Comparison of ENCODE assay signal across 8 cellular contexts in genomic region chr12:11822071-11822818, GRCh38.
A peak's percentile ranks its signal among the peaks of the same experiment; 100 is the strongest.
DNase-seq lines count a peak whose midpoint lies in the region; ATAC-seq, FAIRE-seq and TF ChIP-seq lines count a peak whose summit lies in the region.

No MANE protein-coding gene starts in this region.

- H3K27ac ChIP-seq in endothelial cell of umbilical vein (ENCODE audit: insufficient read depth, low read depth, low read length) (peak overlapping the region; percentile 46), tibial artery (peak overlapping the region in 1 of 2 donors; percentile 28)

- H3K4me2 ChIP-seq in endothelial cell of umbilical vein (ENCODE audit: insufficient read depth, low read length) = peak overlapping the region; percentile 11

- CTCF ChIA-PET in endothelial cell of umbilical vein (lab: Charles Lee) = interaction anchor here (0.7 to 1.2 kb wide), 4 partner anchors 13 to 241 kb away, joined by 3 to 5 read pairs (median 3); no protein-coding TSS in a partner anchor

- dilution Hi-C loops in endothelial cell of umbilical vein (cut with MboI; ENCODE audit: extremely low pct_ligation_motif_present, low sequenced_read_pairs) = no loop called here

- H2AFZ ChIP-seq in endothelial cell of umbilical vein (ENCODE audit: low read depth, low read length) = no peak overlapping the region

- no peaks in the 10 kb centered on the region for H3K9me1 ChIP-seq in endothelial cell of umbilical vein (replicated peaks; ENCODE audit: control insufficient read depth, extremely low read depth, insufficient read depth, low read length)

- no peak for TF ChIP-seq POLR2A in endothelial cell of umbilical vein (IDR thresholded peaks at IDR 0.05; ENCODE audit: low read depth, low read length)

- ATAC-seq in GM18511 (IDR thresholded peaks at IDR 0.05; ENCODE audit: unreplicated experiment) (peak; percentile 66), HG03354 (IDR thresholded peaks at IDR 0.05; ENCODE audit: poor library complexity, severe bottlenecking, unreplicated experiment) (peak; percentile 52), GM21515 (IDR thresholded peaks at IDR 0.05; ENCODE audit: unreplicated experiment) (no peak)

- no peak overlapping the region for H3K4me3 ChIP-seq in endothelial cell of umbilical vein (replicated peaks in 1 of 3; ENCODE audit: insufficient read depth in 1 of 3, low read depth in 1 of 3, low read length in 3 of 3)
- no peak overlapping the region for H3K4me3 ChIP-seq in tibial artery

- DNase-seq in activated CD4-positive, alpha-beta T cell treated with anti-CD3 and anti-CD28 coated beads for 48 hours = peak; percentile 68
- DNase-seq in endothelial cell of umbilical vein (ENCODE audit: low read depth, low spot score) (peak; percentile 84), NCI-H1048 (lab: John Stamatoyannopoulos, UW) (no peak), tibial artery (no peak)
- peak; percentile 21 to 45 (median 28) for DNase-seq in stimulated activated CD4-positive, alpha-beta T cell treated with anti-CD3 and anti-CD28 coated beads, Interleukin-1b, Interleukin-23, amount 100 ng/mL, for 24 hours (ENCODE audit: low read depth in 4 of 4, low spot score in 1 of 4)

- peaks cover 2% of the 10 kb centered on the region for H3K79me2 ChIP-seq in endothelial cell of umbilical vein (ENCODE audit: control insufficient read depth, insufficient read depth, low read length)

- peak; percentile 89 for FAIRE-seq in endothelial cell of umbilical vein (lab: Jason Lieb, UNC)

- no peaks in the 10 kb centered on the region for H4K20me1 ChIP-seq in endothelial cell of umbilical vein (replicated peaks; ENCODE audit: control insufficient read depth, extremely low read depth, insufficient read depth, low read length)

- H3K4me1 ChIP-seq in endothelial cell of umbilical vein (ENCODE audit: control insufficient read depth, extremely low read depth, insufficient read depth, low read length) = peaks cover 16% of the 10 kb centered on the region
- H3K4me1 ChIP-seq in tibial artery = peaks cover 2 to 65% (median 43%) of the 10 kb centered on the region in 4 donors

- TF ChIP-seq CTCF in endothelial cell of umbilical vein (IDR thresholded peaks at IDR 0.05; ENCODE audit: extremely low read depth in 1 of 2, insufficient read depth in 1 of 2, low read depth in 1 of 2, low read length in 2 of 2) = no peak
- TF ChIP-seq CTCF in tibial artery (IDR thresholded peaks at IDR 0.05) = no peak

- H3K9me3 ChIP-seq in endothelial cell of umbilical vein (replicated peaks; ENCODE audit: control insufficient read depth, insufficient read depth, low read length) (no peaks in the 10 kb centered on the region), tibial artery (no peaks in the 10 kb centered on the region)

- peak overlapping the region; percentile 24 for H3K9ac ChIP-seq in endothelial cell of umbilical vein (replicated peaks; ENCODE audit: extremely low read depth, insufficient read depth, low read length)

- BruUV-seq in endothelial cell of umbilical vein (replicated peaks; lab: Mats Ljungman, UMichigan) = no TSS peak

- intact Hi-C loops in endothelial cell of umbilical vein (cut with micrococcal nuclease) (no loop called here), tibial artery (cut with DNase I; ENCODE audit: low total_unique reads) (no loop called here)

- POLR2A ChIA-PET in endothelial cell of umbilical vein (lab: Charles Lee) = no interaction called here

- H3K27me3 ChIP-seq in endothelial cell of umbilical vein (ENCODE audit: control insufficient read depth in 2 of 2, insufficient read depth in 2 of 2, low read length in 2 of 2) (no peaks in the 10 kb centered on the region), tibial artery (no peaks in the 10 kb centered on the region)

- peaks cover 0 to 2% of the 10 kb centered on the region in 2 experiments for H3K36me3 ChIP-seq in endothelial cell of umbilical vein (ENCODE audit: control insufficient read depth in 2 of 2, extremely low read depth in 1 of 2, insufficient read depth in 2 of 2, low read length in 2 of 2)
- no peaks in the 10 kb centered on the region for H3K36me3 ChIP-seq in tibial artery

TF ChIP-seq in endothelial cell of umbilical vein, 7 proteins besides CTCF, POLR2A, EP300 and RAD21:
- no peak for TF ChIP-seq JUN (IDR thresholded peaks at IDR 0.05; ENCODE audit: borderline replicate concordance, insufficient read depth, insufficient read length, low read depth)
- no peak for TF ChIP-seq POLR2AphosphoS5 (IDR thresholded peaks at IDR 0.05; ENCODE audit: insufficient read depth, low read depth, low read length)
- TF ChIP-seq MAX (IDR thresholded peaks at IDR 0.05; ENCODE audit: insufficient read depth, insufficient read length) = no peak
- TF ChIP-seq FOS (IDR thresholded peaks at IDR 0.05; ENCODE audit: borderline replicate concordance, insufficient read depth, low read length) = no peak
- TF ChIP-seq MYC (IDR thresholded peaks at IDR 0.05; ENCODE audit: low read depth, low read length) = no peak
- TF ChIP-seq EZH2 (IDR thresholded peaks at IDR 0.05; ENCODE audit: borderline replicate concordance, low read depth, low read length, severe bottlenecking) = no peak
- TF ChIP-seq GATA2 (IDR thresholded peaks at IDR 0.05; ENCODE audit: insufficient read depth, insufficient read length, low read depth, low read length) = no peak

Comparison
In these comparisons a context has a peak if more than half of its experiments do, and no peak if none do; other contexts are left out.
1. DNase-seq: peak in activated CD4-positive, alpha-beta T cell treated with anti-CD3 and anti-CD28 coated beads for 48 hours (single experiment), endothelial cell of umbilical vein (single experiment) and stimulated activated CD4-positive, alpha-beta T cell treated with anti-CD3 and anti-CD28 coated beads, Interleukin-1b, Interleukin-23, amount 100 ng/mL, for 24 hours (4 of 4); none in NCI-H1048 (single experiment) and tibial artery (0 of 2).